In the genomic region with DNA sequence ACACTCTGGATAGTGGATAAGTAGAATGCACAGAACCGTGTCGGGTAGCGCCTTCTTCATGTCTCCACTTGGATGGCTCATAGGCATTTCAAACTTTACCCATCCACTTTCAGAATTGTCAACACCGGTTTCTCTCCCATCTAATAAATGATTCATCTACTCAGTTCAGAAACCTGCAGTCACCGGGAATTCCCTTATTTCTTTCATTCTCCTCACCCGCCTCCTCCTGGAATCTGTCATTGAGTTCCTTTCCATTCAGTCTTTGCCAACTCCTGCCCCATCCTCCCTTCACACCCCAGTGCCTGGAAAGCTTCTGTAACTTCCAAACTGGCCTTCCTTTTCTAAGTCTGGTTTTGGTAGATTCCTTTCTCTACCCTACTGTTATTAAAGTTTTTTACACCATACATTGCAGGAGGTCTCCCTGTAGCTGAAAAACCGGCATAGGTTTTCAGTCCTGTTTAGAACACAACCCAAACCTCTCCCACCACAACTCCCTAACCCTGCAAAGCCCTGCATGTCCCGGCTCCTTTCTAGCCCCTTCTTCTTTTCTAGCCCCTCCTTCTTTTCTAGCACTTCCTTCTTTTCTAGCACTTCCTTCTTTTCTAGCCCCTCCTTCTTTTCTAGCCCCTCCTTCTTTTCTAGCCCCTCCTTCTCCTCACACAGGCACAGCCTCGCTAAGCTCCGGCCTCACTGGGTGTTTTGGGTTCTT, we compare ENCODE assay signal across 1 cellular context.
TF ChIP-seq lines count a peak whose summit lies in the region.

No MANE protein-coding gene starts in this region.

TF ChIP-seq in GM23338, 12 proteins besides CTCF, POLR2A, EP300 and RAD21:
- no peak for TF ChIP-seq POLR2AphosphoS5 (IDR thresholded peaks at IDR 0.05; ENCODE audit: low read depth)
- TF ChIP-seq, protein P1, sequence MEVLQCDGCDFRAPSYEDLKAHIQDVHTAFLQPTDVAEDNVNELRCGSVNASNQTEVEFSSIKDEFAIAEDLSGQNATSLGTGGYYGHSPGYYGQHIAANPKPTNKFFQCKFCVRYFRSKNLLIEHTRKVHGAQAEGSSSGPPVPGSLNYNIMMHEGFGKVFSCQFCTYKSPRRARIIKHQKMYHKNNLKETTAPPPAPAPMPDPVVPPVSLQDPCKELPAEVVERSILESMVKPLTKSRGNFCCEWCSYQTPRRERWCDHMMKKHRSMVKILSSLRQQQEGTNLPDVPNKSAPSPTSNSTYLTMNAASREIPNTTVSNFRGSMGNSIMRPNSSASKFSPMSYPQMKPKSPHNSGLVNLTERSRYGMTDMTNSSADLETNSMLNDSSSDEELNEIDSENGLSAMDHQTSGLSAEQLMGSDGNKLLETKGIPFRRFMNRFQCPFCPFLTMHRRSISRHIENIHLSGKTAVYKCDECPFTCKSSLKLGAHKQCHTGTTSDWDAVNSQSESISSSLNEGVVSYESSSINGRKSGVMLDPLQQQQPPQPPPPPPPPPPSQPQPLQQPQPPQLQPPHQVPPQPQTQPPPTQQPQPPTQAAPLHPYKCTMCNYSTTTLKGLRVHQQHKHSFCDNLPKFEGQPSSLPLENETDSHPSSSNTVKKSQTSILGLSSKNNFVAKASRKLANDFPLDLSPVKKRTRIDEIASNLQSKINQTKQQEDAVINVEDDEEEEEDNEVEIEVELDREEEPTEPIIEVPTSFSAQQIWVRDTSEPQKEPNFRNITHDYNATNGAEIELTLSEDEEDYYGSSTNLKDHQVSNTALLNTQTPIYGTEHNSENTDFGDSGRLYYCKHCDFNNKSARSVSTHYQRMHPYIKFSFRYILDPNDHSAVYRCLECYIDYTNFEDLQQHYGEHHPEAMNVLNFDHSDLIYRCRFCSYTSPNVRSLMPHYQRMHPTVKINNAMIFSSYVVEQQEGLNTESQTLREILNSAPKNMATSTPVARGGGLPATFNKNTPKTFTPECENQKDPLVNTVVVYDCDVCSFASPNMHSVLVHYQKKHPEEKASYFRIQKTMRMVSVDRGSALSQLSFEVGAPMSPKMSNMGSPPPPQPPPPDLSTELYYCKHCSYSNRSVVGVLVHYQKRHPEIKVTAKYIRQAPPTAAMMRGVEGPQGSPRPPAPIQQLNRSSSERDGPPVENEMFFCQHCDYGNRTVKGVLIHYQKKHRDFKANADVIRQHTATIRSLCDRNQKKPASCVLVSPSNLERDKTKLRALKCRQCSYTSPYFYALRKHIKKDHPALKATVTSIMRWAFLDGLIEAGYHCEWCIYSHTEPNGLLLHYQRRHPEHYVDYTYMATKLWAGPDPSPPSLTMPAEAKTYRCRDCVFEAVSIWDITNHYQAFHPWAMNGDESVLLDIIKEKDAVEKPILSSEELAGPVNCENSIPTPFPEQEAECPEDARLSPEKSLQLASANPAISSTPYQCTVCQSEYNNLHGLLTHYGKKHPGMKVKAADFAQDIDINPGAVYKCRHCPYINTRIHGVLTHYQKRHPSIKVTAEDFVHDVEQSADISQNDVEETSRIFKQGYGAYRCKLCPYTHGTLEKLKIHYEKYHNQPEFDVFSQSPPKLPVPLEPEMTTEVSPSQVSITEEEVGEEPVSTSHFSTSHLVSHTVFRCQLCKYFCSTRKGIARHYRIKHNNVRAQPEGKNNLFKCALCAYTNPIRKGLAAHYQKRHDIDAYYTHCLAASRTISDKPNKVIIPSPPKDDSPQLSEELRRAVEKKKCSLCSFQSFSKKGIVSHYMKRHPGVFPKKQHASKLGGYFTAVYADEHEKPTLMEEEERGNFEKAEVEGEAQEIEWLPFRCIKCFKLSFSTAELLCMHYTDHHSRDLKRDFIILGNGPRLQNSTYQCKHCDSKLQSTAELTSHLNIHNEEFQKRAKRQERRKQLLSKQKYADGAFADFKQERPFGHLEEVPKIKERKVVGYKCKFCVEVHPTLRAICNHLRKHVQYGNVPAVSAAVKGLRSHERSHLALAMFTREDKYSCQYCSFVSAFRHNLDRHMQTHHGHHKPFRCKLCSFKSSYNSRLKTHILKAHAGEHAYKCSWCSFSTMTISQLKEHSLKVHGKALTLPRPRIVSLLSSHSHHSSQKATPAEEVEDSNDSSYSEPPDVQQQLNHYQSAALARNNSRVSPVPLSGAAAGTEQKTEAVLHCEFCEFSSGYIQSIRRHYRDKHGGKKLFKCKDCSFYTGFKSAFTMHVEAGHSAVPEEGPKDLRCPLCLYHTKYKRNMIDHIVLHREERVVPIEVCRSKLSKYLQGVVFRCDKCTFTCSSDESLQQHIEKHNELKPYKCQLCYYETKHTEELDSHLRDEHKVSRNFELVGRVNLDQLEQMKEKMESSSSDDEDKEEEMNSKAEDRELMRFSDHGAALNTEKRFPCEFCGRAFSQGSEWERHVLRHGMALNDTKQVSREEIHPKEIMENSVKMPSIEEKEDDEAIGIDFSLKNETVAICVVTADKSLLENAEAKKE (CRISPR knock-in tag; IDR thresholded peaks at IDR 0.05): no peak
- TF ChIP-seq ZNF114 (CRISPR knock-in tag; IDR thresholded peaks at IDR 0.05): no peak
- TF ChIP-seq, protein P2, sequence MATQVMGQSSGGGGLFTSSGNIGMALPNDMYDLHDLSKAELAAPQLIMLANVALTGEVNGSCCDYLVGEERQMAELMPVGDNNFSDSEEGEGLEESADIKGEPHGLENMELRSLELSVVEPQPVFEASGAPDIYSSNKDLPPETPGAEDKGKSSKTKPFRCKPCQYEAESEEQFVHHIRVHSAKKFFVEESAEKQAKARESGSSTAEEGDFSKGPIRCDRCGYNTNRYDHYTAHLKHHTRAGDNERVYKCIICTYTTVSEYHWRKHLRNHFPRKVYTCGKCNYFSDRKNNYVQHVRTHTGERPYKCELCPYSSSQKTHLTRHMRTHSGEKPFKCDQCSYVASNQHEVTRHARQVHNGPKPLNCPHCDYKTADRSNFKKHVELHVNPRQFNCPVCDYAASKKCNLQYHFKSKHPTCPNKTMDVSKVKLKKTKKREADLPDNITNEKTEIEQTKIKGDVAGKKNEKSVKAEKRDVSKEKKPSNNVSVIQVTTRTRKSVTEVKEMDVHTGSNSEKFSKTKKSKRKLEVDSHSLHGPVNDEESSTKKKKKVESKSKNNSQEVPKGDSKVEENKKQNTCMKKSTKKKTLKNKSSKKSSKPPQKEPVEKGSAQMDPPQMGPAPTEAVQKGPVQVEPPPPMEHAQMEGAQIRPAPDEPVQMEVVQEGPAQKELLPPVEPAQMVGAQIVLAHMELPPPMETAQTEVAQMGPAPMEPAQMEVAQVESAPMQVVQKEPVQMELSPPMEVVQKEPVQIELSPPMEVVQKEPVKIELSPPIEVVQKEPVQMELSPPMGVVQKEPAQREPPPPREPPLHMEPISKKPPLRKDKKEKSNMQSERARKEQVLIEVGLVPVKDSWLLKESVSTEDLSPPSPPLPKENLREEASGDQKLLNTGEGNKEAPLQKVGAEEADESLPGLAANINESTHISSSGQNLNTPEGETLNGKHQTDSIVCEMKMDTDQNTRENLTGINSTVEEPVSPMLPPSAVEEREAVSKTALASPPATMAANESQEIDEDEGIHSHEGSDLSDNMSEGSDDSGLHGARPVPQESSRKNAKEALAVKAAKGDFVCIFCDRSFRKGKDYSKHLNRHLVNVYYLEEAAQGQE (IDR thresholded peaks at IDR 0.05; ENCODE audit: unreplicated experiment): no peak
- no peak for TF ChIP-seq CREB1 (CRISPR knock-in tag; IDR thresholded peaks at IDR 0.05; ENCODE audit: low read depth)
- no peak for TF ChIP-seq EZH2 (IDR thresholded peaks at IDR 0.05; ENCODE audit: low read depth, unreplicated experiment)
